9 cellular contexts compared by ENCODE assay signal in genomic region chr1:145992502-145992936, GRCh38. TPM values are rescaled to one million over a fixed set of nuclear protein-coding genes. Genes with fewer than 3 reads are reported as not detected.
A peak's percentile ranks its signal among the peaks of the same experiment; 100 is the strongest.
DNase-seq lines count a peak whose midpoint lies in the region; ATAC-seq and TF ChIP-seq lines count a peak whose summit lies in the region.
"Had no signal": no experiment of that assay in that cellular context is flagged by ENCODE, and none has a peak within 500 bp of the region (broad histone marks: within the 10 kb centered on the region; RNA-seq: fewer than 3 reads in every experiment).

No MANE protein-coding gene starts in this region.

- no peak for ATAC-seq in activated CD8-positive, alpha-beta T cell treated with anti-CD3 and anti-CD28 coated beads for 36 hours
- ATAC-seq in HG03196 (IDR thresholded peaks at IDR 0.05; ENCODE audit: unreplicated experiment) (no peak), HG03280 (IDR thresholded peaks at IDR 0.05; ENCODE audit: unreplicated experiment) (no peak), GM21447 (IDR thresholded peaks at IDR 0.05; ENCODE audit: unreplicated experiment) (no peak)

- CTCF ChIA-PET in activated CD8-positive, alpha-beta T cell treated with anti-CD3 and anti-CD28 coated beads for 36 hours (lab: Charles Lee), result interaction anchor here (0.9 to 13.6 kb wide), 5 partner anchors 9 to 39 kb away, joined by 3 to 147 read pairs (median 8); no protein-coding TSS in a partner anchor

- H3K4me3 ChIP-seq in left ventricle myocardium inferior, result peak overlapping the region; percentile 86
- H3K4me3 ChIP-seq in skeletal muscle satellite cell (ENCODE audit: low read length), result peak overlapping the region; percentile 10

- H3K36me3 ChIP-seq in left ventricle myocardium inferior (peaks cover 40% of the 10 kb centered on the region), skeletal muscle satellite cell (ENCODE audit: insufficient read depth, low read length) (peaks cover 31% of the 10 kb centered on the region)

- peak; percentile 7 for TF ChIP-seq POLR2A in GM15510 (IDR thresholded peaks at IDR 0.05; ENCODE audit: borderline replicate concordance, extremely low read depth, insufficient read length)

- no peak overlapping the region for H3K9ac ChIP-seq in skeletal muscle satellite cell (ENCODE audit: low read depth, low read length)

- H3K9me3 ChIP-seq in left ventricle myocardium inferior (replicated peaks), result no peaks in the 10 kb centered on the region
- H3K9me3 ChIP-seq in skeletal muscle satellite cell (replicated peaks; ENCODE audit: low read length), result no peaks in the 10 kb centered on the region

- H3K4me1 ChIP-seq in left ventricle myocardium inferior (peaks cover 75% of the 10 kb centered on the region), skeletal muscle satellite cell (ENCODE audit: control insufficient read depth, insufficient read depth, low read length) (peaks cover 29% of the 10 kb centered on the region)

- peaks cover 56% of the 10 kb centered on the region for H3K4me1 Mint-ChIP-seq in activated CD8-positive, alpha-beta T cell treated with anti-CD3 and anti-CD28 coated beads for 36 hours (ENCODE audit: low read depth)

- H3K27ac ChIP-seq in left ventricle myocardium inferior (replicated peaks), result peak overlapping the region; percentile 99

- no peaks in the 10 kb centered on the region for H3K27me3 Mint-ChIP-seq in activated CD8-positive, alpha-beta T cell treated with anti-CD3 and anti-CD28 coated beads for 36 hours

- no peak for TF ChIP-seq CTCF in activated CD8-positive, alpha-beta T cell treated with anti-CD3 and anti-CD28 coated beads for 36 hours (IDR thresholded peaks at IDR 0.05)
- no peak for TF ChIP-seq CTCF in left ventricle myocardium inferior (IDR thresholded peaks at IDR 0.05; ENCODE audit: borderline replicate concordance)

- DNase-seq in activated CD8-positive, alpha-beta T cell treated with anti-CD3 and anti-CD28 coated beads for 36 hours, result no peak
- DNase-seq in left ventricle myocardium inferior, result no peak
- no peak for DNase-seq in 8988T
- DNase-seq: SW 1271 had no signal

- H3K27me3 ChIP-seq in left ventricle myocardium inferior (ENCODE audit: low read depth) (no peaks in the 10 kb centered on the region), skeletal muscle satellite cell (ENCODE audit: control insufficient read depth, insufficient read depth, low read length) (no peaks in the 10 kb centered on the region)

- POLR2A ChIA-PET in activated CD8-positive, alpha-beta T cell treated with anti-CD3 and anti-CD28 coated beads for 36 hours (lab: Charles Lee), result interaction anchor here (1.0 to 13.3 kb wide), 8 partner anchors 10 to 40 kb away, joined by 3 to 446 read pairs (median 10); partner anchors contain the start of genes ANKRD34A and POLR3GL

- intact Hi-C loops in activated CD8-positive, alpha-beta T cell treated with anti-CD3 and anti-CD28 coated beads for 36 hours (cut with micrococcal nuclease), result loop anchor here (2.0 kb wide), 1 partner anchor 14 kb away; no protein-coding TSS in a partner anchor
- intact Hi-C loops in left ventricle myocardium inferior (cut with micrococcal nuclease), result no loop called here

- H3K27ac Mint-ChIP-seq in activated CD8-positive, alpha-beta T cell treated with anti-CD3 and anti-CD28 coated beads for 36 hours, result peak overlapping the region; percentile 100

- H3K9me3 Mint-ChIP-seq in activated CD8-positive, alpha-beta T cell treated with anti-CD3 and anti-CD28 coated beads for 36 hours, result peaks cover 3% of the 10 kb centered on the region

- H3K36me3 Mint-ChIP-seq in activated CD8-positive, alpha-beta T cell treated with anti-CD3 and anti-CD28 coated beads for 36 hours (ENCODE audit: low read depth), result peaks cover 48% of the 10 kb centered on the region

- peak overlapping the region; percentile 92 for H3K4me2 ChIP-seq in skeletal muscle satellite cell (ENCODE audit: low read length)

- peak overlapping the region; percentile 98 for H3K4me3 Mint-ChIP-seq in activated CD8-positive, alpha-beta T cell treated with anti-CD3 and anti-CD28 coated beads for 36 hours

RNA-seq across cellular contexts. Expression of gene TXNIP, which starts 3.9 kb away (rescaled TPM):
- total RNA-seq in activated CD8-positive, alpha-beta T cell treated with anti-CD3 and anti-CD28 coated beads for 36 hours, result 100 to 1,000 TPM; 130 to 134 TPM
- total RNA-seq in left ventricle myocardium inferior, result 753 TPM
- total RNA-seq in skeletal muscle satellite cell (2012; rRNA removed), result 139 and 159 TPM in 2 replicates

RNA-seq across cellular contexts. Expression of gene POLR3GL, which starts 28.0 kb away (rescaled TPM):
- total RNA-seq in activated CD8-positive, alpha-beta T cell treated with anti-CD3 and anti-CD28 coated beads for 36 hours, result 10 to 100 TPM; 22.3 to 23.3 TPM
- 45.6 TPM for total RNA-seq in left ventricle myocardium inferior
- 7.9 TPM in 2 replicates for total RNA-seq in skeletal muscle satellite cell (2012; rRNA removed)

RNA-seq across cellular contexts. Expression of gene ANKRD34A, which starts 28.1 kb away (rescaled TPM):
- total RNA-seq in activated CD8-positive, alpha-beta T cell treated with anti-CD3 and anti-CD28 coated beads for 36 hours, result 1 to 10 TPM; 6.6 to 7.7 TPM
- 0.66 TPM for total RNA-seq in left ventricle myocardium inferior
- total RNA-seq in skeletal muscle satellite cell (2012; rRNA removed), result 0.87 and 1.3 TPM in 2 replicates

RNA-seq across cellular contexts. Expression of gene HJV, which starts 29.0 kb away (rescaled TPM):
- not detected for total RNA-seq in activated CD8-positive, alpha-beta T cell treated with anti-CD3 and anti-CD28 coated beads for 36 hours
- 90.3 TPM for total RNA-seq in left ventricle myocardium inferior
- total RNA-seq in skeletal muscle satellite cell (2012; rRNA removed), result 2.2 TPM in 1 of 2 replicates, not detected in the other

RNA-seq across cellular contexts. Expression of gene LIX1L, which starts 34.7 kb away (rescaled TPM):
- total RNA-seq in activated CD8-positive, alpha-beta T cell treated with anti-CD3 and anti-CD28 coated beads for 36 hours, result 10 to 100 TPM; 41.5 to 43.6 TPM
- 23.0 TPM for total RNA-seq in left ventricle myocardium inferior
- total RNA-seq in skeletal muscle satellite cell (2012; rRNA removed), result 22.6 and 23.2 TPM in 2 replicates
